ENCODE assay signal across 23 cellular contexts in genomic region chr12:109082751-109083150, GRCh38.
"Had no signal": no experiment of that assay in that cellular context is flagged by ENCODE, and none has a peak within 500 bp of the region (broad histone marks: within the 10 kb centered on the region; RNA-seq: fewer than 3 reads in every experiment).

No MANE protein-coding gene starts in this region.

- H3K4me3 Mint-ChIP-seq: activated CD4-positive, alpha-beta memory T cell treated with anti-CD3 and anti-CD28 coated beads for 36 hours; activated CD4-positive, alpha-beta T cell treated with anti-CD3 and anti-CD28 coated beads for 36 hours; activated CD4-positive, alpha-beta T cell treated with anti-CD3 and anti-CD28 coated beads, Interleukin-2, amount 10 ng/mL, durations not matched to agents 24 days and 14 days; activated naive CD4-positive, alpha-beta T cell treated with anti-CD3 and anti-CD28 coated beads, Interleukin-2, amount 10 ng/mL, durations not matched to agents 7 days and 5 days; activated naive CD8-positive, alpha-beta T cell treated with anti-CD3 and anti-CD28 coated beads, Interleukin-2, amount 10 ng/mL, durations not matched to agents 7 days and 5 days; activated T-cell treated with anti-CD3 and anti-CD28 coated beads, Interleukin-2, amount 50 U/mL, for 24 hours; activated T-cell treated with anti-CD3 and anti-CD28 coated beads, Interleukin-2, amount 50 U/mL, for 72 hours; central memory CD8-positive, alpha-beta T cell; dendritic cell treated with granulocyte-macrophage colony-stimulating factor and Interleukin-4, amounts not matched to agents 40 ng/mL and 50 ng/mL, for 4 days; effector memory CD8-positive, alpha-beta T cell had no signal

- ATAC-seq: activated CD4-positive, alpha-beta T cell treated with anti-CD3 and anti-CD28 coated beads for 36 hours; activated naive CD4-positive, alpha-beta T cell treated with anti-CD3 and anti-CD28 coated beads, Interleukin-2, amount 50 U/mL, for 72 hours; activated T-cell treated with anti-CD3 and anti-CD28 coated beads, Interleukin-2, amount 50 U/mL, for 72 hours; effector memory CD8-positive, alpha-beta T cell; esophagus mucosa had no signal

- DNase-seq: activated CD4-positive, alpha-beta memory T cell treated with anti-CD3 and anti-CD28 coated beads for 36 hours; activated CD4-positive, alpha-beta T cell treated with anti-CD3 and anti-CD28 coated beads for 36 hours; activated CD4-positive, alpha-beta T cell treated with anti-CD3 and anti-CD28 coated beads, Interleukin-2, amount 10 ng/mL, durations not matched to agents 24 days and 14 days; activated CD4-positive, CD25-positive, alpha-beta regulatory T cell; activated CD4-positive, CD25-positive, alpha-beta regulatory T cell treated with anti-CD3 and anti-CD28 coated beads, Interleukin-2, amount 50 U/mL, for 72 hours; activated CD8-positive, alpha-beta memory T cell treated with anti-CD3 and anti-CD28 coated beads, Interleukin-2, amount 50 U/mL, for 48 hours; activated gamma-delta T cell; activated naive CD4-positive, alpha-beta T cell; activated naive CD4-positive, alpha-beta T cell treated with anti-CD3 and anti-CD28 coated beads, Interleukin-2, amount 10 ng/mL, durations not matched to agents 7 days and 5 days; activated naive CD8-positive, alpha-beta T cell treated with anti-CD3 and anti-CD28 coated beads, Interleukin-2, amount 10 ng/mL, durations not matched to agents 7 days and 5 days; activated T-cell treated with anti-CD3 and anti-CD28 coated beads for 4 hours; activated T-cell treated with anti-CD3 and anti-CD28 coated beads, Interleukin-2, amount 50 U/mL, for 24 hours; activated T-cell treated with anti-CD3 and anti-CD28 coated beads, Interleukin-2, amount 50 U/mL, for 72 hours; brain microvascular endothelial cell; effector CD4-positive, alpha-beta T cell; effector memory CD8-positive, alpha-beta T cell; foreskin fibroblast; T-helper 2 cell had no signal

- H3K27ac ChIP-seq: brain microvascular endothelial cell, coronary artery had no signal

- H3K4me1 Mint-ChIP-seq: activated CD4-positive, alpha-beta T cell treated with anti-CD3 and anti-CD28 coated beads for 36 hours; activated CD4-positive, alpha-beta T cell treated with anti-CD3 and anti-CD28 coated beads, Interleukin-2, amount 10 ng/mL, durations not matched to agents 24 days and 14 days; activated naive CD4-positive, alpha-beta T cell treated with anti-CD3 and anti-CD28 coated beads, Interleukin-2, amount 10 ng/mL, durations not matched to agents 7 days and 5 days; central memory CD8-positive, alpha-beta T cell had no signal

- H3K27me3 ChIP-seq: brain microvascular endothelial cell had no signal

- H3K4me3 ChIP-seq: coronary artery had no signal

- H3K27ac Mint-ChIP-seq: activated CD4-positive, alpha-beta memory T cell treated with anti-CD3 and anti-CD28 coated beads for 36 hours; activated CD4-positive, alpha-beta T cell treated with anti-CD3 and anti-CD28 coated beads for 36 hours; activated CD4-positive, alpha-beta T cell treated with anti-CD3 and anti-CD28 coated beads, Interleukin-2, amount 10 ng/mL, durations not matched to agents 24 days and 14 days; activated naive CD4-positive, alpha-beta T cell treated with anti-CD3 and anti-CD28 coated beads, Interleukin-2, amount 10 ng/mL, durations not matched to agents 7 days and 5 days; activated naive CD4-positive, alpha-beta T cell treated with anti-CD3 and anti-CD28 coated beads, Interleukin-2, amount 50 U/mL, for 72 hours; activated naive CD8-positive, alpha-beta T cell treated with anti-CD3 and anti-CD28 coated beads, Interleukin-2, amount 10 ng/mL, durations not matched to agents 7 days and 5 days; activated T-cell treated with anti-CD3 and anti-CD28 coated beads, Interleukin-2, amount 50 U/mL, for 24 hours; activated T-cell treated with anti-CD3 and anti-CD28 coated beads, Interleukin-2, amount 50 U/mL, for 72 hours; dendritic cell treated with granulocyte-macrophage colony-stimulating factor and Interleukin-4, amounts not matched to agents 40 ng/mL and 50 ng/mL, for 4 days; effector memory CD8-positive, alpha-beta T cell had no signal

- H3K27me3 Mint-ChIP-seq: activated CD4-positive, alpha-beta memory T cell treated with anti-CD3 and anti-CD28 coated beads for 36 hours; activated CD4-positive, alpha-beta T cell treated with anti-CD3 and anti-CD28 coated beads for 36 hours; activated CD4-positive, alpha-beta T cell treated with anti-CD3 and anti-CD28 coated beads, Interleukin-2, amount 10 ng/mL, durations not matched to agents 24 days and 14 days; activated naive CD4-positive, alpha-beta T cell treated with anti-CD3 and anti-CD28 coated beads, Interleukin-2, amount 10 ng/mL, durations not matched to agents 7 days and 5 days; activated naive CD8-positive, alpha-beta T cell treated with anti-CD3 and anti-CD28 coated beads, Interleukin-2, amount 10 ng/mL, durations not matched to agents 7 days and 5 days; activated T-cell treated with anti-CD3 and anti-CD28 coated beads, Interleukin-2, amount 50 U/mL, for 24 hours; central memory CD8-positive, alpha-beta T cell; dendritic cell treated with granulocyte-macrophage colony-stimulating factor and Interleukin-4, amounts not matched to agents 40 ng/mL and 50 ng/mL, for 4 days; effector memory CD8-positive, alpha-beta T cell had no signal

- H3K9me3 Mint-ChIP-seq: dendritic cell treated with granulocyte-macrophage colony-stimulating factor and Interleukin-4, amounts not matched to agents 40 ng/mL and 50 ng/mL, for 4 days; effector memory CD8-positive, alpha-beta T cell had no signal
